In the genomic region with DNA sequence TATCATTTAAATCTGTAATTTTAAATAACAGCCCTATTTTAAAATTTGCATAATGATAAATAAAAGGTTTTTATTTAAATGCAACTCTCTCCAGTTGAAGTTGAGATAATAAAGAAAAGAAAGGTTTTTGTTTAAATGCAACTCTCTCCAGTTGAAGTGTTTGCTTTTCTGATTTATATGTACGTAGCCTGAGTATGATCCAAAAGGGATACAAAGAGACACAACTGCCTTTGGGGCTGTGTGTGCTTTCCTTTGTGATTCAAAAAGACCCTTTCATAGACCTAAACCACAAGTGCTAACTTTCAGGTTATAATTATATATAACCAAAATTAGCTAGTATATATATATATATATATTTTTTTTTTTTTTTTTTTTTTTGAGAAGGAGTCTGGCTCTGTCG, we compare ENCODE assay signal across 25 cellular contexts.
"Had no signal": no experiment of that assay in that cellular context is flagged by ENCODE, and none has a peak within 500 bp of the region (broad histone marks: within the 10 kb centered on the region; RNA-seq: fewer than 3 reads in every experiment).

No MANE protein-coding gene starts in this region.

- H3K9me3 ChIP-seq: adrenal gland, ascending aorta, heart right ventricle, ovary, prostate gland, transverse colon, uterus had no signal

- H3K4me3 ChIP-seq: adrenal gland, ascending aorta, heart right ventricle, ovary, prostate gland, transverse colon, uterus had no signal

- H3K36me3 ChIP-seq: adrenal gland, brain microvascular endothelial cell, ovary, prostate gland, transverse colon, uterus had no signal

- ATAC-seq: activated T-cell treated with anti-CD3 and anti-CD28 coated beads, Interleukin-2, amount 50 U/mL, for 4 hours; heart right ventricle; left cardiac atrium; natural killer cell treated with Interleukin-12 subunit alpha and Interleukin-12 subunit beta and Interleukin-15 and Interleukin-18, amount 100 ng/mL, for 72 hours; stimulated activated naive B cell treated with anti-CD40 and anti-IgM and Interleukin-4, amounts not matched to agents 10 μg/mL and 1 μg/mL and 100 μg/mL, for 72 hours; WTC11 had no signal

- H3K27ac ChIP-seq: adrenal gland, ascending aorta, brain microvascular endothelial cell, heart right ventricle, ovary, prostate gland, transverse colon, uterus had no signal

- DNase-seq: activated CD8-positive, alpha-beta memory T cell treated with anti-CD3 and anti-CD28 coated beads for 24 hours; activated CD8-positive, alpha-beta memory T cell treated with anti-CD3 and anti-CD28 coated beads, Interleukin-2, amount 50 U/mL, for 4 hours; activated naive CD4-positive, alpha-beta T cell; activated T-cell treated with anti-CD3 and anti-CD28 coated beads, Interleukin-2, amount 50 U/mL, for 4 hours; adrenal gland; brain microvascular endothelial cell; central memory CD4-positive, alpha-beta T cell; dermis blood vessel endothelial cell; effector CD8-positive, alpha-beta T cell; erythroblast; foreskin fibroblast; heart right ventricle; islet precursor cell; left cardiac atrium; midbrain; ovary; stimulated activated CD4-positive, alpha-beta T cell treated with anti-CD3 and anti-CD28 coated beads, Interleukin-2, amount 100 ng/mL, for 48 hours; stimulated activated CD8-positive, alpha-beta memory T cell treated with anti-CD3 and anti-CD28 coated beads, Interleukin-4, amount 100 ng/mL, for 48 hours; stimulated activated naive B cell treated with anti-CD40 and anti-IgM and Interleukin-4, amounts not matched to agents 10 μg/mL and 1 μg/mL and 100 μg/mL, for 72 hours; transverse colon; uterus had no signal

- H3K4me1 ChIP-seq: adrenal gland, ascending aorta, heart right ventricle, prostate gland, transverse colon, uterus had no signal

- H3K27me3 ChIP-seq: adrenal gland, ascending aorta, brain microvascular endothelial cell, heart right ventricle, ovary, transverse colon, uterus had no signal
